17 cellular contexts compared by ENCODE assay signal in the genomic region with DNA sequence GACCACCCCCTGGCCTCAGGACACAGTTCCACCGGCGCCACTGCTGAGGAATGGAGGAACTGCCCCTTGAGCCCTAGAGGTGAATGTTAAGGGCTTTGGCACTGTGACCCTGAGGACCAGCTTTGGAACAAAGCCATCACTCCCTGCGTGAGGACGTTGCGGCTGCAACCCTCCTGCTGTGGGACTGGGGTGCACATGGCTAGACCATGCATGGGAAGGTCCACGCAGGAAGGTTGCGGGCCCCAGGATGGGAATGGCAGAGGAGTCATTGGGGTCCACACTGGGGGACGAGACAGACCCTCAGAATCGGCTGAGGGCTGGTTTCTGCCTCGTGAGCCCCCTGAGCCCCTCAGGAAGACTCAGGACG. TPM values are rescaled to one million over a fixed set of nuclear protein-coding genes. Genes with fewer than 3 reads are reported as not detected.
A peak's percentile ranks its signal among the peaks of the same experiment; 100 is the strongest.
DNase-seq lines count a peak whose midpoint lies in the region; ATAC-seq, FAIRE-seq and TF ChIP-seq lines count a peak whose summit lies in the region.
"Had no signal": no experiment of that assay in that cellular context is flagged by ENCODE, and none has a peak within 500 bp of the region (broad histone marks: within the 10 kb centered on the region; RNA-seq: fewer than 3 reads in every experiment).

No MANE protein-coding gene starts in this region.

- no peak overlapping the region for H3K14ac ChIP-seq in H1 (ENCODE audit: insufficient read length)

- H2BK15ac ChIP-seq in H1 (ENCODE audit: low read length): no peak overlapping the region; the same call in 1 of the 2 replicates

- peaks cover 0 to 50% (median 32%) of the 10 kb centered on the region in 11 experiments; a peak in 18 of 22 replicates for H4K20me1 ChIP-seq in BLaER1 treated with 17β-estradiol and CSF1 and Interleukin-3, amounts not matched to agents 10 nM and 100 nM
- H4K20me1 ChIP-seq in DND-41 (ENCODE audit: insufficient read depth, low read length) (peaks cover 4% of the 10 kb centered on the region; the same call in 1 of the 2 replicates), H1 (replicated peaks in 1 of 2; ENCODE audit: control insufficient read depth in 1 of 2, insufficient read depth in 2 of 2, low read length in 2 of 2) (no peaks in the 10 kb centered on the region), osteoblast (ENCODE audit: insufficient read depth, low read length) (peaks cover 9% of the 10 kb centered on the region)

- peaks cover 8 to 24% (median 14%) of the 10 kb centered on the region in 11 experiments; a peak in 21 of 22 replicates for H3K27me3 ChIP-seq in BLaER1 treated with 17β-estradiol and CSF1 and Interleukin-3, amounts not matched to agents 10 nM and 100 nM
- H3K27me3 ChIP-seq in DND-41 (ENCODE audit: insufficient read depth, low read length, poor library complexity): no peaks in the 10 kb centered on the region
- peaks cover 3 to 21% (median 15%) of the 10 kb centered on the region in 4 experiments for H3K27me3 ChIP-seq in H1 (replicated peaks in 1 of 4; ENCODE audit: control insufficient read depth in 3 of 4, extremely low read depth in 1 of 4, insufficient read depth in 3 of 4, low read length in 3 of 4)
- peaks cover 21% of the 10 kb centered on the region for H3K27me3 ChIP-seq in osteoblast (ENCODE audit: insufficient read depth, low read length)
- peaks cover 4 to 43% (median 20%) of the 10 kb centered on the region in 3 donors for H3K27me3 ChIP-seq in sigmoid colon

- no peak overlapping the region for H2BK20ac ChIP-seq in H1 (ENCODE audit: low read length)

- H3K27ac ChIP-seq in BLaER1 treated with 17β-estradiol and CSF1 and Interleukin-3, amounts not matched to agents 10 nM and 100 nM: peak overlapping the region in 8 of 11 experiments; percentile 8 to 65 (median 46); a peak in 6 of 22 replicates
- peak overlapping the region; percentile 62 for H3K27ac ChIP-seq in DND-41 (ENCODE audit: low read length)
- no peak overlapping the region for H3K27ac ChIP-seq in H1 (ENCODE audit: low read depth, low read length)
- no peak overlapping the region for H3K27ac ChIP-seq in osteoblast (ENCODE audit: low read depth, low read length)
- no peak overlapping the region for H3K27ac ChIP-seq in sigmoid colon
- H3K27ac ChIP-seq: C4-2B, PC-9 had no signal

- no peak overlapping the region for H3K56ac ChIP-seq in H1 (replicated peaks; ENCODE audit: insufficient read length, low read depth, low read length)

- CTCF ChIA-PET in H1 (lab: Charles Lee; ENCODE audit: partially characterized antibody): interaction anchor here (0.6 to 10.6 kb wide), 32 partner anchors 12 to 652 kb away, joined by 3 to 201 read pairs (median 5); a partner anchor contains a TSS

- no peak for DNase-seq in DND-41
- DNase-seq in H1 (ENCODE audit: low read depth in 1 of 2, low spot score in 2 of 2): no peak
- peak; percentile 71 for DNase-seq in osteoblast (ENCODE audit: insufficient read length, low spot score, missing footprints)
- no peak for DNase-seq in NCI-H1694 treated with DMSO at 0.1 percent for 48 hours (lab: John Stamatoyannopoulos, UW)
- no peak for DNase-seq in sigmoid colon
- DNase-seq in hypothalamus (lab: John Stamatoyannopoulos, UW): no peak
- DNase-seq: HCEC 1CT, KBM-7, NCI-H1048, NCI-H2107, NCI-H446, NCI-H748 treated with DMSO at 0.1 percent for 48 hours, PC-9 had no signal

- H4K8ac ChIP-seq in H1 (ENCODE audit: extremely low read depth, insufficient read depth, low read length): no peak overlapping the region

- H3K23ac ChIP-seq in H1 (ENCODE audit: insufficient read length): no peak overlapping the region

- H2BK5ac ChIP-seq in H1 (ENCODE audit: low read depth, low read length): 0 out of 2 replicates have a peak overlapping the region, but pooled peaks have one; percentile 35

- H2BK12ac ChIP-seq in H1 (ENCODE audit: low read depth, low read length): peak overlapping the region; percentile 68; the same call in 1 of the 2 replicates

- H3K4me1 ChIP-seq in BLaER1 treated with 17β-estradiol and CSF1 and Interleukin-3, amounts not matched to agents 10 nM and 100 nM: peaks cover 59 to 77% (median 67%) of the 10 kb centered on the region in 10 experiments
- H3K4me1 ChIP-seq in DND-41 (ENCODE audit: insufficient read depth, low read length): peaks cover 14% of the 10 kb centered on the region
- H3K4me1 ChIP-seq in H1 (replicated peaks in 1 of 4; ENCODE audit: control insufficient read depth in 3 of 4, insufficient read depth in 4 of 4, low read length in 3 of 4): peaks cover 0 to 32% (median 20%) of the 10 kb centered on the region in 4 experiments; a peak in 6 of 7 replicates
- H3K4me1 ChIP-seq in osteoblast (ENCODE audit: insufficient read depth, low read length): no peaks in the 10 kb centered on the region
- H3K4me1 ChIP-seq in sigmoid colon: peaks cover 0 to 17% (median 15%) of the 10 kb centered on the region in 4 donors

- H2BK120ac ChIP-seq in H1 (replicated peaks; ENCODE audit: low read depth, low read length): no peak overlapping the region

- no peak for TF ChIP-seq RAD21 in H1 (IDR thresholded peaks at IDR 0.05 in 1 of 2, conservative IDR thresholded peaks at IDR 0.05 in 1 of 2; ENCODE audit: low read depth in 2 of 2, low read length in 2 of 2)

- peaks cover 6% of the 10 kb centered on the region; the same call in 1 of the 2 replicates for H3K23me2 ChIP-seq in H1 (ENCODE audit: low read depth, low read length)

- intact Hi-C loops in sigmoid colon (cut with DNase I): loop anchor here (5.0 to 10.0 kb wide), 2 partner anchors 101 to 334 kb away; no protein-coding TSS in a partner anchor

- TF ChIP-seq CTCF in DND-41 (IDR thresholded peaks at IDR 0.05; ENCODE audit: borderline replicate concordance, extremely low read depth, low read length, poor library complexity, severe bottlenecking) (no peak), H1 (IDR thresholded peaks at IDR 0.05; ENCODE audit: control extremely low read depth in 1 of 3, insufficient read depth in 1 of 3, low read depth in 1 of 3, low read length in 3 of 3) (no peak), osteoblast (IDR thresholded peaks at IDR 0.05; ENCODE audit: extremely low read depth, low read depth, low read length) (no peak), sigmoid colon (IDR thresholded peaks at IDR 0.05) (no peak)

- POLR2A ChIA-PET in H1 (lab: Charles Lee; ENCODE audit: partially characterized antibody): interaction anchor here (1.0 kb wide), 1 partner anchor 130 kb away, joined by 3 read pairs; no protein-coding TSS in a partner anchor

- no peak overlapping the region for H3K4me3 ChIP-seq in BLaER1 treated with 17β-estradiol and CSF1 and Interleukin-3, amounts not matched to agents 10 nM and 100 nM
- no peak overlapping the region for H3K4me3 ChIP-seq in DND-41 (ENCODE audit: low read depth in 1 of 2, low read length in 2 of 2)
- no peak overlapping the region for H3K4me3 ChIP-seq in H1 (ENCODE audit: extremely low read depth in 1 of 4, insufficient read depth in 2 of 4, low read depth in 3 of 4, low read length in 4 of 4)
- no peak overlapping the region for H3K4me3 ChIP-seq in osteoblast (ENCODE audit: insufficient read depth, low read length)
- H3K4me3 ChIP-seq in sigmoid colon: no peak overlapping the region
- H3K4me3 ChIP-seq: GM12878, PC-9 had no signal

- H2AK5ac ChIP-seq in H1 (ENCODE audit: low read depth, low read length): no peak overlapping the region; the same call in 1 of the 2 replicates

- no peak overlapping the region for H3K18ac ChIP-seq in H1 (ENCODE audit: extremely low read depth, low read length)

- H3K9ac ChIP-seq in BLaER1 treated with 17β-estradiol and CSF1 and Interleukin-3, amounts not matched to agents 10 nM and 100 nM: peak overlapping the region in 6 of 11 experiments; percentile 47 to 67 (median 60); a peak in 7 of 22 replicates
- H3K9ac ChIP-seq in DND-41 (ENCODE audit: low read depth, low read length) (no peak overlapping the region), H1 (replicated peaks in 1 of 4; ENCODE audit: extremely low read depth in 1 of 4, low read depth in 3 of 4, low read length in 3 of 4) (no peak overlapping the region)

- TF ChIP-seq POLR2A in H1 (IDR thresholded peaks at IDR 0.05; ENCODE audit: control extremely low read depth in 1 of 2, low read depth in 2 of 2, low read length in 2 of 2) (no peak), sigmoid colon (IDR thresholded peaks at IDR 0.05) (no peak)

- no peak overlapping the region for H3K4ac ChIP-seq in H1 (replicated peaks; ENCODE audit: insufficient read length, low read depth, low read length)

- H3K79me2 ChIP-seq in DND-41 (ENCODE audit: insufficient read depth, low read length) (no peaks in the 10 kb centered on the region), H1 (ENCODE audit: control insufficient read depth in 1 of 2, insufficient read depth in 2 of 2, low read length in 2 of 2) (no peaks in the 10 kb centered on the region), osteoblast (ENCODE audit: insufficient read depth, low read length) (no peaks in the 10 kb centered on the region)

- H3K79me1 ChIP-seq in H1 (ENCODE audit: low read depth, low read length): no peaks in the 10 kb centered on the region

- H3K4me2 ChIP-seq in BLaER1 treated with 17β-estradiol and CSF1 and Interleukin-3, amounts not matched to agents 10 nM and 100 nM: peak overlapping the region; percentile 43 to 91 (median 82); a peak in 19 of 22 replicates
- H3K4me2 ChIP-seq in DND-41 (ENCODE audit: insufficient read depth, low read length): no peak overlapping the region
- no peak overlapping the region for H3K4me2 ChIP-seq in H1 (ENCODE audit: insufficient read depth in 1 of 2, low read depth in 2 of 2, low read length in 2 of 2)
- H3K4me2 ChIP-seq in osteoblast (ENCODE audit: insufficient read depth, low read length): no peak overlapping the region
- H3K4me2 ChIP-seq: PC-9 had no signal

- 90% methylated on average over 11 of the region's 11 CpGs; no CpG with 5 or more reads in 1 of the 2 experiments for WGBS in H1 (ENCODE audit: extremely low coverage in 1 of 2, insufficient coverage in 1 of 2, insufficient read length in 1 of 2, insufficient replicate concordance in 2 of 2, low coverage in 1 of 2, low lambda C conversion rate in 2 of 2, missing lambda C conversion rate in 1 of 2), 2 experiments
- WGBS in sigmoid colon, 2 donors: 54 to 76% methylated on average over 11 of the region's 11 CpGs

- H2AFZ ChIP-seq in DND-41 (ENCODE audit: low read depth, low read length) (no peak overlapping the region), H1 (ENCODE audit: low read length) (no peak overlapping the region), osteoblast (ENCODE audit: low read length) (no peak overlapping the region)
- H2AFZ ChIP-seq: PC-9 had no signal

- peaks cover under 1 to 22% (median 8%) of the 10 kb centered on the region in 11 experiments; a peak in 15 of 22 replicates for H3K36me3 ChIP-seq in BLaER1 treated with 17β-estradiol and CSF1 and Interleukin-3, amounts not matched to agents 10 nM and 100 nM
- H3K36me3 ChIP-seq in DND-41 (ENCODE audit: insufficient read depth, low read length) (peaks cover 14% of the 10 kb centered on the region), H1 (ENCODE audit: control insufficient read depth in 2 of 4, insufficient read depth in 4 of 4, low read length in 3 of 4) (no peaks in the 10 kb centered on the region; a peak in 1 of 8 replicates), osteoblast (ENCODE audit: insufficient read depth, low read length) (peaks cover 15% of the 10 kb centered on the region), sigmoid colon (peaks cover 0 to 12% (median 5%) of the 10 kb centered on the region in 4 donors)

- no peak for FAIRE-seq in H1 (lab: Jason Lieb, UNC)
- FAIRE-seq: GM12878, HTR-8/SVneo had no signal

- peak overlapping the region; percentile 23 for H4K91ac ChIP-seq in H1 (replicated peaks; ENCODE audit: insufficient read length, low read length)

- ATAC-seq in DND-41 (ENCODE audit: insufficient read depth, low read depth): 0 out of 3 replicates have a peak, but pooled peaks have one; percentile 2

- peaks cover 0 to 3% (median 0%) of the 10 kb centered on the region in 11 experiments; a peak in 1 of 22 replicates for H3K9me3 ChIP-seq in BLaER1 treated with 17β-estradiol and CSF1 and Interleukin-3, amounts not matched to agents 10 nM and 100 nM (replicated peaks in 1 of 11)
- H3K9me3 ChIP-seq in DND-41 (ENCODE audit: insufficient read depth, low read length, severe bottlenecking) (no peaks in the 10 kb centered on the region), H1 (ENCODE audit: insufficient read depth in 2 of 2, low read depth in 1 of 2, low read length in 1 of 2) (no peaks in the 10 kb centered on the region), osteoblast (ENCODE audit: low read depth, low read length) (no peaks in the 10 kb centered on the region), sigmoid colon (no peaks in the 10 kb centered on the region)

- H4K5ac ChIP-seq in H1 (ENCODE audit: insufficient read length, low read depth, low read length): no peak overlapping the region

- no peak for TF ChIP-seq EP300 in H1 (IDR thresholded peaks at IDR 0.05; ENCODE audit: borderline replicate concordance in 1 of 2, low read depth in 2 of 2, low read length in 2 of 2)
- TF ChIP-seq EP300 in sigmoid colon (IDR thresholded peaks at IDR 0.05): no peak

RNA-seq across cellular contexts. Expression of a gene that starts 6.4 kb away (rescaled TPM):
- total RNA-seq in H1 (2021; fragmentation: NEBNext Ultra II Directional; extraction: Animal tissue kit (Norgen Biotek cat#: 25700)): 7.1 and 7.2 TPM in 2 replicates
- polyA plus RNA-seq in H1 (2011; rRNA removed): 20.3 and 22.1 TPM in 2 replicates
- 12.9 TPM for polyA plus RNA-seq in H1 (2011; cell fraction: cytosol; rRNA removed)
- polyA plus RNA-seq in H1 (2011; cell fraction: nucleus; rRNA removed): 23.1 TPM
- polyA plus RNA-seq in H1 (2012, experiment 1 of 2): 6.9 to 12.0 TPM (median 8.8 TPM) in 4 replicates
- 6.4 TPM for polyA plus RNA-seq in H1 (2012, experiment 2 of 2)
- polyA plus RNA-seq in H1 (2013, experiment 1 of 2): 5.4 TPM
- 5.4 TPM for polyA plus RNA-seq in H1 (2013, experiment 2 of 2)
- polyA minus RNA-seq in H1 (2011; rRNA and poly(A)+ RNA removed): 14.0 and 14.6 TPM in 2 replicates
- 10.5 TPM for polyA minus RNA-seq in H1 (2011; cell fraction: cytosol; rRNA and poly(A)+ RNA removed)
- 11.1 TPM for polyA minus RNA-seq in H1 (2011; cell fraction: nucleus; rRNA and poly(A)+ RNA removed)
- 0.72 and 1.2 TPM in 2 replicates for total RNA-seq in osteoblast
- total RNA-seq in sigmoid colon: 1 to 10 TPM; 2.1 to 5.3 (median 3.3) TPM
- 1 to 10 TPM; 1.2 to 9.3 (median 1.8) TPM for polyA plus RNA-seq in sigmoid colon

Comparison
In these comparisons a context has a peak if more than half of its experiments do, and no peak if none do; other contexts are left out.
1. H3K27ac ChIP-seq: peak in BLaER1 treated with 17β-estradiol and CSF1 and Interleukin-3, amounts not matched to agents 10 nM and 100 nM (8 of 11) and DND-41 (single experiment); none in H1 (single experiment), osteoblast (single experiment) and sigmoid colon (0 of 4).
2. H3K4me2 ChIP-seq: peak in BLaER1 treated with 17β-estradiol and CSF1 and Interleukin-3, amounts not matched to agents 10 nM and 100 nM (11 of 11); none in DND-41 (single experiment), H1 (0 of 2) and osteoblast (single experiment).
3. H3K9ac ChIP-seq: peak in BLaER1 treated with 17β-estradiol and CSF1 and Interleukin-3, amounts not matched to agents 10 nM and 100 nM (6 of 11); none in DND-41 (single experiment) and H1 (0 of 4).